In the genomic region with DNA sequence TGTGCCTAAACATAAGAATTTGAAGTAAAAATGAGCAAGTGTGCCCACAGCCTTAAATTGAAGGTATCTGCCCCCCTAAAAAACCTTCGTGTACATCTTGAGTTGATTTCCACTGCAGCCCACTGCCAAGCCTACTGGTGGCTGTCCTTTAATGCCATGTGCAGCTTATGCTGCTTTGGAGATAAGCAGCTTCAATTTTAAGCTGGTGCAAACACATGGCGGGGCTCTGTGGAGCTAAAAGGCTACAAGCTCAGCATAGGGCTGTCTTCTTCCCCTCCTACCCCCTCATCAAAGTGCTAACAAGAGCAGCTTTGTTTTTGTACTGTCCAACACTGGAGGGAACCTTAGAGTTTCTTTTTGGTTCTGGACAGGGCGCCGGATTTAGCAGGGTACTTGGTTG, we compare ENCODE assay signal across 14 cellular contexts.
DNase-seq lines count a peak whose midpoint lies in the region; TF ChIP-seq lines count a peak whose summit lies in the region.
"Had no signal": no experiment of that assay in that cellular context is flagged by ENCODE, and none has a peak within 500 bp of the region (broad histone marks: within the 10 kb centered on the region; RNA-seq: fewer than 3 reads in every experiment).

No MANE protein-coding gene starts in this region.

- H3K36me3 ChIP-seq in WERI-Rb-1 (0 out of 2 replicates have a peak, but pooled peaks cover 2% of the 10 kb centered on the region), testis (ENCODE audit: low read depth, missing control alignments) (no peaks in the 10 kb centered on the region)
- H3K36me3 ChIP-seq: BLaER1 treated with 17β-estradiol and CSF1 and Interleukin-3, amounts not matched to agents 10 nM and 100 nM; HAP-1 had no signal

- DNase-seq in COLO829 (ENCODE audit: low spot score), result peak; percentile 35
- DNase-seq in NCI-H524 treated with DMSO at 0.1 percent for 48 hours (lab: John Stamatoyannopoulos, UW), result peak; percentile 8
- DNase-seq in WERI-Rb-1, result peak; percentile 88
- DNase-seq in pons (ENCODE audit: low spot score), result peak; percentile 45
- DNase-seq in GM10266 (ENCODE audit: extremely low spot score), result no peak
- DNase-seq in testis, result no peak
- no peak for DNase-seq in erythroblast (lab: John Stamatoyannopoulos, UW)
- DNase-seq: 8988T; CD8-positive, alpha-beta T cell; COR-L47; DMS153; DMS79 treated with DMSO at 0.1 percent for 48 hours had no signal

- H3K27me3 ChIP-seq in WERI-Rb-1 (ENCODE audit: insufficient read depth, low read depth, severe bottlenecking) (no peaks in the 10 kb centered on the region), testis (no peaks in the 10 kb centered on the region)
- H3K27me3 ChIP-seq: BLaER1 treated with 17β-estradiol and CSF1 and Interleukin-3, amounts not matched to agents 10 nM and 100 nM had no signal

- intact Hi-C loops in testis (cut with DNase I; ENCODE audit: low total_unique reads), result no loop called here

- TF ChIP-seq POLR2A in testis (IDR thresholded peaks at IDR 0.05) (no peak), erythroblast (IDR thresholded peaks at IDR 0.05; ENCODE audit: low read length) (no peak)

- H3K4me1 ChIP-seq in testis, result peaks cover 28% of the 10 kb centered on the region
- H3K4me1 ChIP-seq: BLaER1 treated with 17β-estradiol and CSF1 and Interleukin-3, amounts not matched to agents 10 nM and 100 nM; HAP-1 had no signal

- 75 to 83% methylated on average over 4 of the region's 4 CpGs for WGBS in testis, 2 donors

- peaks cover 15% of the 10 kb centered on the region for H3K9me3 ChIP-seq in WERI-Rb-1 (ENCODE audit: severe bottlenecking)
- H3K9me3 ChIP-seq in testis, result no peaks in the 10 kb centered on the region
- H3K9me3 ChIP-seq: HAP-1 had no signal

- H3K27ac ChIP-seq in WERI-Rb-1 (peak overlapping the region; percentile 81), testis (no peak overlapping the region)
- H3K27ac ChIP-seq: BLaER1 treated with 17β-estradiol and CSF1 and Interleukin-3, amounts not matched to agents 10 nM and 100 nM had no signal

- H3K4me3 ChIP-seq in WERI-Rb-1 (ENCODE audit: low read depth, low read length), result no peak overlapping the region
- H3K4me3 ChIP-seq in testis, result no peak overlapping the region
- H3K4me3 ChIP-seq: BLaER1 treated with 17β-estradiol and CSF1 and Interleukin-3, amounts not matched to agents 10 nM and 100 nM; HAP-1 had no signal

- TF ChIP-seq CTCF in WERI-Rb-1 (IDR thresholded peaks at IDR 0.05; ENCODE audit: low read depth, low read length) (no peak), GM10266 (IDR thresholded peaks at IDR 0.05; ENCODE audit: control insufficient read depth, insufficient read depth, low read depth, missing control alignments) (no peak), testis (IDR thresholded peaks at IDR 0.05) (no peak)

Comparison
In these comparisons a context has a peak if more than half of its experiments do, and no peak if none do; other contexts are left out.
1. DNase-seq: peak in COLO829 (single experiment), NCI-H524 treated with DMSO at 0.1 percent for 48 hours (single experiment), WERI-Rb-1 (single experiment) and pons (single experiment); none in GM10266 (single experiment), testis (single experiment) and erythroblast (0 of 2).